ENCODE assay signal across 8 cellular contexts in the genomic region with DNA sequence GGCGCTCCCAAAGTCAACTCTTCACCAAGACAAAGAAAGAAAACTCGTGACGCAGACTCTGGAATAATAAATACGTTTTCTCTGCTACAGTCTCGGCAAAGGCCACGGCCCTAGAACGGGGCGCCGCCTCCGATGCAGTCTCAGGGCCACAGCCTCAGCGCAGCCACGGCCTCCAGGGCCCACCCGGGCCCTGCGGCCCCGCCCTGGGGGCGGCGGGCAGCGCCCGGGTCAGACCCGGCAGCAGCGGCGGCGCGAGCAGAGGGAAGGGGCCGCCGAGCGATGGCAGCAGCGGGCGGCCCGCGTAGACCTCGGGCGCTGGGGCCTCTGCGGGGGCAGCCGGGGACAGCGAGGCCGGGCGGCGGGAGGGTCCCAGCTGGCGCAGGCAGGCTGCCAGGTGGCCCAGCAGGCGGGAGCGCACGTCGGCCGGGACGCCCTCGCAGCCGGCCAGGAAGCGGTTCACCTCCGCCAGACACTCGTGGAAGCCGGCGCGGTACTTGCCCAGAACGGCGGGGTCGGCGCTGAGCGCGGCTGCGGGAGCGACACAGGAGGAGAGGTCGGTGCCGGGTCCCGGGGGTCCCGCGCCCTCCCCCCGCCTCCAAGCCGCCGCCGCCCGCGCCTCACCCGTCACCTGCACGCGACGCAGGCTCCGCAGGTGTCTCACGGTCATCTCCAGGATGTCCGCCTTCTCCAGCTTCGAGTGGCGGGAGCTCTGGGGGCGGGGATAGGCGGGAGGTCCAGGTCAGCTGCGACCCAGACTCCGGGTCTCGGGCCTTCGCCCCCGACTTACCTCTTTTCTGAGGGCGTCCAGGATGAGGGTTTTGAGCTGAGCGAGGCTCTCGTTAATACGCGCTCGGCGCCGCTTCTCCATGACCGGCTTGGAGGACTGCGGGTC. TPM values are rescaled to one million over a fixed set of nuclear protein-coding genes. Genes with fewer than 3 reads are reported as not detected.
DNase-seq lines count a peak whose midpoint lies in the region; FAIRE-seq and TF ChIP-seq lines count a peak whose summit lies in the region.

No MANE protein-coding gene starts in this region.

- H3K79me2 ChIP-seq in H1 (ENCODE audit: control insufficient read depth in 1 of 2, insufficient read depth in 2 of 2, low read length in 2 of 2), result no peaks in the 10 kb centered on the region

- no peak overlapping the region for H2BK20ac ChIP-seq in H1 (ENCODE audit: low read length)

- no peak overlapping the region for H4K5ac ChIP-seq in H1 (ENCODE audit: insufficient read length, low read depth, low read length)

- H3K4me3 ChIP-seq in H1 (ENCODE audit: extremely low read depth in 1 of 4, insufficient read depth in 2 of 4, low read depth in 3 of 4, low read length in 4 of 4) (peak overlapping the region; percentile 24 to 77 (median 40); a peak in 6 of 8 replicates), muscle layer of duodenum (ENCODE audit: low read depth in 1 of 2, low read length in 2 of 2) (peak overlapping the region; percentile 3 to 68)

- POLR2A ChIA-PET in H1 (lab: Charles Lee; ENCODE audit: partially characterized antibody), result interaction anchor here (1.0 to 2.6 kb wide), 7 partner anchors 15 to 35 kb away, joined by 4 to 20 read pairs (median 4); no protein-coding TSS in a partner anchor

- no peaks in the 10 kb centered on the region; a peak in 1 of 4 replicates for H3K9me3 ChIP-seq in H1 (ENCODE audit: insufficient read depth in 2 of 2, low read depth in 1 of 2, low read length in 1 of 2)
- no peaks in the 10 kb centered on the region for H3K9me3 ChIP-seq in muscle layer of duodenum (ENCODE audit: control insufficient read depth in 1 of 2, low read length in 2 of 2)

- no peak overlapping the region for H3K27ac ChIP-seq in H1 (ENCODE audit: low read depth, low read length)
- H3K27ac ChIP-seq in muscle layer of duodenum (ENCODE audit: low read length), result no peak overlapping the region

- peaks cover 0 to 18% (median 0%) of the 10 kb centered on the region in 4 experiments; a peak in 1 of 8 replicates for H3K36me3 ChIP-seq in H1 (ENCODE audit: control insufficient read depth in 2 of 4, insufficient read depth in 4 of 4, low read length in 3 of 4)
- no peaks in the 10 kb centered on the region for H3K36me3 ChIP-seq in muscle layer of duodenum (ENCODE audit: control insufficient read depth in 1 of 2, insufficient read depth in 2 of 2, low read length in 2 of 2)

- H4K91ac ChIP-seq in H1 (replicated peaks; ENCODE audit: insufficient read length, low read length), result no peak overlapping the region

- 5% methylated on average over 39 of the region's 99 CpGs; no CpG with 5 or more reads in 1 of the 2 experiments for WGBS in H1 (ENCODE audit: extremely low coverage in 1 of 2, insufficient coverage in 1 of 2, insufficient read length in 1 of 2, insufficient replicate concordance in 2 of 2, low coverage in 1 of 2, low lambda C conversion rate in 2 of 2, missing lambda C conversion rate in 1 of 2), 2 experiments

- TF ChIP-seq POLR2A in H1 (IDR thresholded peaks at IDR 0.05; ENCODE audit: control extremely low read depth in 1 of 2, low read depth in 2 of 2, low read length in 2 of 2), result no peak

- no peak overlapping the region for H3K18ac ChIP-seq in H1 (ENCODE audit: extremely low read depth, low read length)

- CTCF ChIA-PET in H1 (lab: Charles Lee; ENCODE audit: partially characterized antibody), result interaction anchor here (0.7 to 4.7 kb wide), 5 partner anchors 11 to 123 kb away, joined by 3 to 60 read pairs (median 4); a partner anchor contains a TSS

- no peak overlapping the region for H3K23ac ChIP-seq in H1 (ENCODE audit: insufficient read length)

- no peak for TF ChIP-seq CTCF in H1 (IDR thresholded peaks at IDR 0.05; ENCODE audit: control extremely low read depth in 1 of 3, insufficient read depth in 1 of 3, low read depth in 1 of 3, low read length in 3 of 3)

- no peak overlapping the region for H2AFZ ChIP-seq in H1 (ENCODE audit: low read length)

- H3K56ac ChIP-seq in H1 (replicated peaks; ENCODE audit: insufficient read length, low read depth, low read length), result no peak overlapping the region

- H3K23me2 ChIP-seq in H1 (ENCODE audit: low read depth, low read length), result peaks cover 13% of the 10 kb centered on the region; the same call in 1 of the 2 replicates

- TF ChIP-seq EP300 in H1 (IDR thresholded peaks at IDR 0.05; ENCODE audit: borderline replicate concordance in 1 of 2, low read depth in 2 of 2, low read length in 2 of 2), result no peak

- H2BK15ac ChIP-seq in H1 (ENCODE audit: low read length), result no peak overlapping the region

- H3K27me3 ChIP-seq in H1 (replicated peaks in 1 of 4; ENCODE audit: control insufficient read depth in 3 of 4, extremely low read depth in 1 of 4, insufficient read depth in 3 of 4, low read length in 3 of 4) (peaks cover 47 to 87% (median 73%) of the 10 kb centered on the region in 4 experiments), muscle layer of duodenum (ENCODE audit: low read depth, low read length) (peaks cover 19% of the 10 kb centered on the region)

- H2AK5ac ChIP-seq in H1 (ENCODE audit: low read depth, low read length), result no peak overlapping the region

- peak overlapping the region in 1 of 4 experiments; percentile 67; a peak in 1 of 7 replicates for H3K9ac ChIP-seq in H1 (replicated peaks in 1 of 4; ENCODE audit: extremely low read depth in 1 of 4, low read depth in 3 of 4, low read length in 3 of 4)

- no peaks in the 10 kb centered on the region for H3K79me1 ChIP-seq in H1 (ENCODE audit: low read depth, low read length)

- no peak for FAIRE-seq in H1 (lab: Jason Lieb, UNC)

- no peak overlapping the region for H3K14ac ChIP-seq in H1 (ENCODE audit: insufficient read length)

- no peak overlapping the region for H2BK5ac ChIP-seq in H1 (ENCODE audit: low read depth, low read length)

- DNase-seq in GM03348 (ENCODE audit: low spot score) (peak; percentile 54), NCI-H748 treated with DMSO at 0.1 percent for 48 hours (lab: John Stamatoyannopoulos, UW) (peak; percentile 19), H1 (ENCODE audit: low read depth in 1 of 2, low spot score in 2 of 2) (peak in 1 of 2 experiments; percentile 73), NCI-H1436 treated with DMSO at 0.1 percent for 48 hours (lab: John Stamatoyannopoulos, UW) (no peak), NCI-H1694 treated with DMSO at 0.1 percent for 48 hours (lab: John Stamatoyannopoulos, UW) (no peak)
- DNase-seq in NK-92 treated with Interleukin-12 subunit alpha and Interleukin-12 subunit beta, amount 100 ng/mL, for 24 hours (lab: John Stamatoyannopoulos, UW), result no peak
- no peak for DNase-seq in activated CD4-positive, alpha-beta T cell treated with anti-CD3 and anti-CD28 coated beads for 1 hour

- H3K4me2 ChIP-seq in H1 (ENCODE audit: insufficient read depth in 1 of 2, low read depth in 2 of 2, low read length in 2 of 2), result peak overlapping the region; percentile 56 to 71

- peak overlapping the region; percentile 93; the same call in 1 of the 2 replicates for H4K8ac ChIP-seq in H1 (ENCODE audit: extremely low read depth, insufficient read depth, low read length)

- no peak overlapping the region for H2BK12ac ChIP-seq in H1 (ENCODE audit: low read depth, low read length)

- no peak for TF ChIP-seq RAD21 in H1 (IDR thresholded peaks at IDR 0.05 in 1 of 2, conservative IDR thresholded peaks at IDR 0.05 in 1 of 2; ENCODE audit: low read depth in 2 of 2, low read length in 2 of 2)

- H3K4me1 ChIP-seq in H1 (replicated peaks in 1 of 4; ENCODE audit: control insufficient read depth in 3 of 4, insufficient read depth in 4 of 4, low read length in 3 of 4), result peaks cover 0 to 27% (median 12%) of the 10 kb centered on the region in 4 experiments; a peak in 6 of 7 replicates
- H3K4me1 ChIP-seq in muscle layer of duodenum (ENCODE audit: control insufficient read depth in 1 of 2, insufficient read depth in 2 of 2, low read length in 2 of 2), result peaks cover 0 to 30% of the 10 kb centered on the region in 2 donors

- H4K20me1 ChIP-seq in H1 (replicated peaks in 1 of 2; ENCODE audit: control insufficient read depth in 1 of 2, insufficient read depth in 2 of 2, low read length in 2 of 2), result peaks cover 0 to 8% of the 10 kb centered on the region in 2 experiments

- H2BK120ac ChIP-seq in H1 (replicated peaks; ENCODE audit: low read depth, low read length), result no peak overlapping the region

- no peak overlapping the region for H3K4ac ChIP-seq in H1 (replicated peaks; ENCODE audit: insufficient read length, low read depth, low read length)

RNA-seq across cellular contexts. Expression of a gene that starts 0.7 kb away (rescaled TPM):
- total RNA-seq in H1 (2021; fragmentation: NEBNext Ultra II Directional; extraction: Animal tissue kit (Norgen Biotek cat#: 25700)), result 1.2 and 2.8 TPM in 2 replicates
- polyA plus RNA-seq in H1 (2011; rRNA removed), result 3.5 and 12.8 TPM in 2 replicates
- polyA plus RNA-seq in H1 (2011; cell fraction: cytosol; rRNA removed), result 8.3 TPM
- polyA plus RNA-seq in H1 (2011; cell fraction: nucleus; rRNA removed), result 14.5 TPM
- 1.1 to 1.7 TPM (median 1.3 TPM) in 3 of 4 replicates, not detected in the other for polyA plus RNA-seq in H1 (2012, experiment 1 of 2)
- polyA plus RNA-seq in H1 (2012, experiment 2 of 2), result 0.43 TPM
- polyA plus RNA-seq in H1 (2013, experiment 1 of 2), result 3.8 TPM
- 3.2 TPM for polyA plus RNA-seq in H1 (2013, experiment 2 of 2)
- not detected in 2 replicates for polyA minus RNA-seq in H1 (2011; rRNA and poly(A)+ RNA removed)
- polyA minus RNA-seq in H1 (2011; cell fraction: cytosol; rRNA and poly(A)+ RNA removed), result 4.5 TPM
- polyA minus RNA-seq in H1 (2011; cell fraction: nucleus; rRNA and poly(A)+ RNA removed), result 3.4 TPM

RNA-seq across cellular contexts. Expression of a gene that starts 14.1 kb away (rescaled TPM):
- 27.7 and 29.3 TPM in 2 replicates for total RNA-seq in H1 (2021; fragmentation: NEBNext Ultra II Directional; extraction: Animal tissue kit (Norgen Biotek cat#: 25700))
- 121 and 123 TPM in 2 replicates for polyA plus RNA-seq in H1 (2011; rRNA removed)
- 83.6 TPM for polyA plus RNA-seq in H1 (2011; cell fraction: cytosol; rRNA removed)
- 56.0 TPM for polyA plus RNA-seq in H1 (2011; cell fraction: nucleus; rRNA removed)
- polyA plus RNA-seq in H1 (2012, experiment 1 of 2), result 15.3 to 54.0 TPM (median 48.7 TPM) in 4 replicates
- polyA plus RNA-seq in H1 (2012, experiment 2 of 2), result 32.5 TPM
- polyA plus RNA-seq in H1 (2013, experiment 1 of 2), result 35.2 TPM
- 36.8 TPM for polyA plus RNA-seq in H1 (2013, experiment 2 of 2)
- polyA minus RNA-seq in H1 (2011; rRNA and poly(A)+ RNA removed), result 6.5 and 11.0 TPM in 2 replicates
- polyA minus RNA-seq in H1 (2011; cell fraction: cytosol; rRNA and poly(A)+ RNA removed), result 18.9 TPM
- 13.1 TPM for polyA minus RNA-seq in H1 (2011; cell fraction: nucleus; rRNA and poly(A)+ RNA removed)

RNA-seq across cellular contexts. Expression of a gene that starts 17.3 kb away (rescaled TPM):
- not detected in 2 replicates for total RNA-seq in H1 (2021; fragmentation: NEBNext Ultra II Directional; extraction: Animal tissue kit (Norgen Biotek cat#: 25700))
- polyA plus RNA-seq in H1 (2011; rRNA removed), result not detected in 2 replicates
- not detected for polyA plus RNA-seq in H1 (2011; cell fraction: cytosol; rRNA removed)
- not detected for polyA plus RNA-seq in H1 (2011; cell fraction: nucleus; rRNA removed)
- polyA plus RNA-seq in H1 (2012, experiment 1 of 2), result 0.30 to 0.90 TPM (median 0.58 TPM) in 4 replicates
- 0.20 TPM for polyA plus RNA-seq in H1 (2012, experiment 2 of 2)
- polyA plus RNA-seq in H1 (2013, experiment 1 of 2), result not detected
- not detected for polyA plus RNA-seq in H1 (2013, experiment 2 of 2)
- not detected in 2 replicates for polyA minus RNA-seq in H1 (2011; rRNA and poly(A)+ RNA removed)
- not detected for polyA minus RNA-seq in H1 (2011; cell fraction: cytosol; rRNA and poly(A)+ RNA removed)
- not detected for polyA minus RNA-seq in H1 (2011; cell fraction: nucleus; rRNA and poly(A)+ RNA removed)

RNA-seq across cellular contexts. Expression of a gene that starts 20.8 kb away (rescaled TPM):
- total RNA-seq in H1 (2021; fragmentation: NEBNext Ultra II Directional; extraction: Animal tissue kit (Norgen Biotek cat#: 25700)), result 155 and 162 TPM in 2 replicates
- polyA plus RNA-seq in H1 (2011; rRNA removed), result 52.3 and 104 TPM in 2 replicates
- 82.7 TPM for polyA plus RNA-seq in H1 (2011; cell fraction: cytosol; rRNA removed)
- 556 TPM for polyA plus RNA-seq in H1 (2011; cell fraction: nucleus; rRNA removed)
- polyA plus RNA-seq in H1 (2012, experiment 1 of 2), result 93.3 to 153 TPM (median 143 TPM) in 4 replicates
- 95.8 TPM for polyA plus RNA-seq in H1 (2012, experiment 2 of 2)
- 113 TPM for polyA plus RNA-seq in H1 (2013, experiment 1 of 2)
- 84.3 TPM for polyA plus RNA-seq in H1 (2013, experiment 2 of 2)
- 35.4 and 47.0 TPM in 2 replicates for polyA minus RNA-seq in H1 (2011; rRNA and poly(A)+ RNA removed)
- polyA minus RNA-seq in H1 (2011; cell fraction: cytosol; rRNA and poly(A)+ RNA removed), result 94.9 TPM
- polyA minus RNA-seq in H1 (2011; cell fraction: nucleus; rRNA and poly(A)+ RNA removed), result 130 TPM

RNA-seq across cellular contexts. Expression of a gene that starts 32.9 kb away (rescaled TPM):
- 1.5 TPM in 2 replicates for total RNA-seq in H1 (2021; fragmentation: NEBNext Ultra II Directional; extraction: Animal tissue kit (Norgen Biotek cat#: 25700))
- 0.39 and 1.2 TPM in 2 replicates for polyA plus RNA-seq in H1 (2011; rRNA removed)
- 0.65 TPM for polyA plus RNA-seq in H1 (2011; cell fraction: cytosol; rRNA removed)
- 4.0 TPM for polyA plus RNA-seq in H1 (2011; cell fraction: nucleus; rRNA removed)
- 0.94 to 1.3 TPM (median 1.00 TPM) in 4 replicates for polyA plus RNA-seq in H1 (2012, experiment 1 of 2)
- polyA plus RNA-seq in H1 (2012, experiment 2 of 2), result 0.51 TPM
- polyA plus RNA-seq in H1 (2013, experiment 1 of 2), result 1.1 TPM
- polyA plus RNA-seq in H1 (2013, experiment 2 of 2), result 1.3 TPM
- polyA minus RNA-seq in H1 (2011; rRNA and poly(A)+ RNA removed), result 0.06 and 0.10 TPM in 2 replicates
- polyA minus RNA-seq in H1 (2011; cell fraction: cytosol; rRNA and poly(A)+ RNA removed), result 0.88 TPM
- 1.3 TPM for polyA minus RNA-seq in H1 (2011; cell fraction: nucleus; rRNA and poly(A)+ RNA removed)

Comparison
In these comparisons a context has a peak if more than half of its experiments do, and no peak if none do; other contexts are left out.
1. DNase-seq: peak in GM03348 (single experiment) and NCI-H748 treated with DMSO at 0.1 percent for 48 hours (single experiment); none in NCI-H1436 treated with DMSO at 0.1 percent for 48 hours (single experiment), NK-92 treated with Interleukin-12 subunit alpha and Interleukin-12 subunit beta, amount 100 ng/mL, for 24 hours (single experiment), activated CD4-positive, alpha-beta T cell treated with anti-CD3 and anti-CD28 coated beads for 1 hour (single experiment) and NCI-H1694 treated with DMSO at 0.1 percent for 48 hours (single experiment).